1 cellular context compared by ENCODE assay signal in the genomic region with DNA sequence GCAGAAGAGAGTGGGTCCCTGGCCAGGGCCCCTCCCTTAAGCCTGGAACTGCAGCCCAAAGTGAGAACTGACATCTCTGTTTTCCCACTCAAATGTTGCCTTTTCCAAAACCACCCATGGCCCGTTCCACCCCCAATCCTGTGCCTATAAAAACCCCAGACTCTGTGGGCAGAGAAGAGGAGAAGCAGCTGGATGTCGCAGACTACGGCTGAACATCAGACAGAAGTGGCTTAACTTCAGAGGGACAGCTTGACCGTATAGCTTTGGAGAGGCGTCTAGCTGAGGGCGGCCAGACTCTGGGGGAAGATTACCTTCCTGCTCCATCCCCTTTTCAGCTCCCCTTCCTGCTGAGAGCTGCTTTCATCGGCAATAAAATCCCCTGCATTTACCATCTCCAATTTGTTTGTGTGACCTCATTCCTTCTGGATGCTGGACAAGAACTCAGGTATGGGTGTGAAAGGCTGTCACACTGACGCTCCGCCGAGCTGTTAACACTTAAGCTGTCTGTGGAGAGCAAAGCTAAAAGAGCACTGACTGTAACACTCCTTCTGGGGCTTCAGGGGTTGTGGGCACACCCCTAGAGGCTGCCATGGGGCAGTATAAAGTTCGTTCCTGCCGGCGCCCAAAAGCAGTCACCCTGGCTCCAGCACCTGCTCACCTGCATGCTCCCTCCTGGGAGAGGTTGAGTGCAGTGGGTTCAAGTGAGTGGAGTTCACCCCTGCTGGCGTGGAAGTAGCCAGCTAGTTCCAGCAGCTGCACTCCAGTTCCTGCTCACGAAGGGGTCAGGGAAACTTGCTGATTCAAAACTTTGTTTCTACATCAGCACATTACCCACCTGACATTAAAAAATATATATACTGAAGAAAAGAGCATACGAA.
TF ChIP-seq lines count a peak whose summit lies in the region.

No MANE protein-coding gene starts in this region.

TF ChIP-seq in GM23338, 12 proteins besides CTCF, POLR2A, EP300 and RAD21 (continued from another document):
- TF ChIP-seq, protein P1, sequence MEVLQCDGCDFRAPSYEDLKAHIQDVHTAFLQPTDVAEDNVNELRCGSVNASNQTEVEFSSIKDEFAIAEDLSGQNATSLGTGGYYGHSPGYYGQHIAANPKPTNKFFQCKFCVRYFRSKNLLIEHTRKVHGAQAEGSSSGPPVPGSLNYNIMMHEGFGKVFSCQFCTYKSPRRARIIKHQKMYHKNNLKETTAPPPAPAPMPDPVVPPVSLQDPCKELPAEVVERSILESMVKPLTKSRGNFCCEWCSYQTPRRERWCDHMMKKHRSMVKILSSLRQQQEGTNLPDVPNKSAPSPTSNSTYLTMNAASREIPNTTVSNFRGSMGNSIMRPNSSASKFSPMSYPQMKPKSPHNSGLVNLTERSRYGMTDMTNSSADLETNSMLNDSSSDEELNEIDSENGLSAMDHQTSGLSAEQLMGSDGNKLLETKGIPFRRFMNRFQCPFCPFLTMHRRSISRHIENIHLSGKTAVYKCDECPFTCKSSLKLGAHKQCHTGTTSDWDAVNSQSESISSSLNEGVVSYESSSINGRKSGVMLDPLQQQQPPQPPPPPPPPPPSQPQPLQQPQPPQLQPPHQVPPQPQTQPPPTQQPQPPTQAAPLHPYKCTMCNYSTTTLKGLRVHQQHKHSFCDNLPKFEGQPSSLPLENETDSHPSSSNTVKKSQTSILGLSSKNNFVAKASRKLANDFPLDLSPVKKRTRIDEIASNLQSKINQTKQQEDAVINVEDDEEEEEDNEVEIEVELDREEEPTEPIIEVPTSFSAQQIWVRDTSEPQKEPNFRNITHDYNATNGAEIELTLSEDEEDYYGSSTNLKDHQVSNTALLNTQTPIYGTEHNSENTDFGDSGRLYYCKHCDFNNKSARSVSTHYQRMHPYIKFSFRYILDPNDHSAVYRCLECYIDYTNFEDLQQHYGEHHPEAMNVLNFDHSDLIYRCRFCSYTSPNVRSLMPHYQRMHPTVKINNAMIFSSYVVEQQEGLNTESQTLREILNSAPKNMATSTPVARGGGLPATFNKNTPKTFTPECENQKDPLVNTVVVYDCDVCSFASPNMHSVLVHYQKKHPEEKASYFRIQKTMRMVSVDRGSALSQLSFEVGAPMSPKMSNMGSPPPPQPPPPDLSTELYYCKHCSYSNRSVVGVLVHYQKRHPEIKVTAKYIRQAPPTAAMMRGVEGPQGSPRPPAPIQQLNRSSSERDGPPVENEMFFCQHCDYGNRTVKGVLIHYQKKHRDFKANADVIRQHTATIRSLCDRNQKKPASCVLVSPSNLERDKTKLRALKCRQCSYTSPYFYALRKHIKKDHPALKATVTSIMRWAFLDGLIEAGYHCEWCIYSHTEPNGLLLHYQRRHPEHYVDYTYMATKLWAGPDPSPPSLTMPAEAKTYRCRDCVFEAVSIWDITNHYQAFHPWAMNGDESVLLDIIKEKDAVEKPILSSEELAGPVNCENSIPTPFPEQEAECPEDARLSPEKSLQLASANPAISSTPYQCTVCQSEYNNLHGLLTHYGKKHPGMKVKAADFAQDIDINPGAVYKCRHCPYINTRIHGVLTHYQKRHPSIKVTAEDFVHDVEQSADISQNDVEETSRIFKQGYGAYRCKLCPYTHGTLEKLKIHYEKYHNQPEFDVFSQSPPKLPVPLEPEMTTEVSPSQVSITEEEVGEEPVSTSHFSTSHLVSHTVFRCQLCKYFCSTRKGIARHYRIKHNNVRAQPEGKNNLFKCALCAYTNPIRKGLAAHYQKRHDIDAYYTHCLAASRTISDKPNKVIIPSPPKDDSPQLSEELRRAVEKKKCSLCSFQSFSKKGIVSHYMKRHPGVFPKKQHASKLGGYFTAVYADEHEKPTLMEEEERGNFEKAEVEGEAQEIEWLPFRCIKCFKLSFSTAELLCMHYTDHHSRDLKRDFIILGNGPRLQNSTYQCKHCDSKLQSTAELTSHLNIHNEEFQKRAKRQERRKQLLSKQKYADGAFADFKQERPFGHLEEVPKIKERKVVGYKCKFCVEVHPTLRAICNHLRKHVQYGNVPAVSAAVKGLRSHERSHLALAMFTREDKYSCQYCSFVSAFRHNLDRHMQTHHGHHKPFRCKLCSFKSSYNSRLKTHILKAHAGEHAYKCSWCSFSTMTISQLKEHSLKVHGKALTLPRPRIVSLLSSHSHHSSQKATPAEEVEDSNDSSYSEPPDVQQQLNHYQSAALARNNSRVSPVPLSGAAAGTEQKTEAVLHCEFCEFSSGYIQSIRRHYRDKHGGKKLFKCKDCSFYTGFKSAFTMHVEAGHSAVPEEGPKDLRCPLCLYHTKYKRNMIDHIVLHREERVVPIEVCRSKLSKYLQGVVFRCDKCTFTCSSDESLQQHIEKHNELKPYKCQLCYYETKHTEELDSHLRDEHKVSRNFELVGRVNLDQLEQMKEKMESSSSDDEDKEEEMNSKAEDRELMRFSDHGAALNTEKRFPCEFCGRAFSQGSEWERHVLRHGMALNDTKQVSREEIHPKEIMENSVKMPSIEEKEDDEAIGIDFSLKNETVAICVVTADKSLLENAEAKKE (CRISPR knock-in tag; IDR thresholded peaks at IDR 0.05): no peak
- TF ChIP-seq POLR2AphosphoS5 (IDR thresholded peaks at IDR 0.05; ENCODE audit: low read depth) (no peak), CREB1 (CRISPR knock-in tag; IDR thresholded peaks at IDR 0.05; ENCODE audit: low read depth) (no peak)
